8 cellular contexts compared by ENCODE assay signal in the genomic region with DNA sequence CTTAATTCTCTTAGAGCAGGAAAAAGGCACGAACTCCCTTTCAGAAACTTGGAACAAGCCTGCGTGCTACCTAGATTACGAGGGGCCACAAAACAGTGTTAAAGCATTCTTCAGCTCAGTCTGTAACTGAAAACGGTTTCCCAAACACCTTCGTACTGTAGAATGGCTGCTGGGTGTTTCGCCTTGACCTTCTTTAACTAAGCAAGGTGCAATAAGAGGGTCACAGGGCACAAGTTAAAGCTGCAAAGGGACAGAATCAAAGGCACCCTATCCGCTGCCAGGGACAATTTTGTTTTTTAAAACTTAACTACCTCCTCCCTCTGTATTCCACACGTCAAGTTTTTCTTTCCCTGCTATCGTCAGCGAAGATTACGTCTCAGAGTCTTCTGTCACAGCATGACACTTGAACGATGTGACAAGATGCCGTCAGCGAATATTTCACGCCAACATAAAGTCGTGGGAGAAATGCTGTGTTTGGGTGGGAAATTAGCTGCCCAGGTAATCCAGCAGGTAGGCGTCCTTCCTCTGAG. TPM values are rescaled to one million over a fixed set of nuclear protein-coding genes. Genes with fewer than 3 reads are reported as not detected.
A peak's percentile ranks its signal among the peaks of the same experiment; 100 is the strongest.
DNase-seq lines count a peak whose midpoint lies in the region; ATAC-seq and TF ChIP-seq lines count a peak whose summit lies in the region.

No MANE protein-coding gene starts in this region.

- TF ChIP-seq RAD21 in neural cell (conservative IDR thresholded peaks at IDR 0.05), result no peak

- peaks cover 0 to 43% (median 32%) of the 10 kb centered on the region in 9 donors for H3K4me1 ChIP-seq in heart right ventricle

- peak overlapping the region; percentile 94 for H3K4me2 ChIP-seq in neural cell (ENCODE audit: low read length)

- H3K9me3 ChIP-seq in heart right ventricle (no peaks in the 10 kb centered on the region), neural cell (ENCODE audit: low read length) (no peaks in the 10 kb centered on the region)

- no peaks in the 10 kb centered on the region for H3F3A ChIP-seq in neural cell (ENCODE audit: insufficient read depth, low read length, poor library complexity, severe bottlenecking)

- H3K4me3 ChIP-seq in heart right ventricle (peak overlapping the region; percentile 81 to 96 (median 90)), neural cell (ENCODE audit: low read length) (peak overlapping the region; percentile 88)

- WGBS in heart right ventricle, 2 donors, result 1% methylated on average over 17 of the region's 17 CpGs

- peak; percentile 65 for TF ChIP-seq EP300 in neural cell (conservative IDR thresholded peaks at IDR 0.05; ENCODE audit: poor library complexity, severe bottlenecking)

- no peak for TF ChIP-seq POLR2A in erythroblast (IDR thresholded peaks at IDR 0.05; ENCODE audit: low read length)

- no peaks in the 10 kb centered on the region for H3K9me2 ChIP-seq in neural cell (ENCODE audit: insufficient read depth, low read length)

- no peaks in the 10 kb centered on the region for H4K20me1 ChIP-seq in neural cell (ENCODE audit: insufficient read depth)

- H3K27me3 ChIP-seq in heart right ventricle (peaks cover 0 to 12% (median 1%) of the 10 kb centered on the region in 7 donors), neural cell (ENCODE audit: insufficient read depth, low read depth, low read length) (no peaks in the 10 kb centered on the region)

- H3K9ac ChIP-seq in neural cell (ENCODE audit: low read length), result peak overlapping the region; percentile 80

- H3K27ac ChIP-seq in heart right ventricle (peak overlapping the region; percentile 87 to 98 (median 96)), VCaP (peak overlapping the region; percentile 75), neural cell (ENCODE audit: low read length) (peak overlapping the region; percentile 74)

- intact Hi-C loops in heart right ventricle (cut with DNase I) (loop anchor here in 7 of 10 donors (2.0 to 10.0 kb wide), 5 partner anchors 51 to 120 kb away; a partner anchor contains a TSS), cardiac septum (cut with DNase I) (loop anchor here (1.0 to 2.0 kb wide), 2 partner anchors 54 to 120 kb away; a partner anchor contains a TSS)

- H3K36me3 ChIP-seq in heart right ventricle, result peaks cover 0 to 32% (median 7%) of the 10 kb centered on the region in 9 donors
- no peaks in the 10 kb centered on the region for H3K36me3 ChIP-seq in neural cell (ENCODE audit: insufficient read depth, low read length)

- peak in 3 of 8 donors; percentile 0 to 7 (median 3) for ATAC-seq in heart right ventricle
- ATAC-seq in HG03280 (IDR thresholded peaks at IDR 0.05; ENCODE audit: unreplicated experiment), result peak; percentile 2

- peak overlapping the region; percentile 89 for H2AFZ ChIP-seq in neural cell (ENCODE audit: low read depth, low read length)

- peaks cover 10% of the 10 kb centered on the region for H3K79me2 ChIP-seq in neural cell (replicated peaks; ENCODE audit: insufficient read depth, low read length)

- DNase-seq in heart right ventricle, result no peak
- DNase-seq in cardiac septum (ENCODE audit: low spot score), result no peak
- DNase-seq in erythroblast (lab: John Stamatoyannopoulos, UW), result peak; percentile 72 to 86
- DNase-seq in epidermal melanocyte (ENCODE audit: insufficient read length, low spot score), result no peak
- no peak for DNase-seq in NCI-H345 (lab: John Stamatoyannopoulos, UW)

- no peak for TF ChIP-seq CTCF in heart right ventricle (IDR thresholded peaks at IDR 0.05)
- TF ChIP-seq CTCF in VCaP (conservative IDR thresholded peaks at IDR 0.05), result no peak
- no peak for TF ChIP-seq CTCF in neural cell (IDR thresholded peaks at IDR 0.05; ENCODE audit: poor library complexity, severe bottlenecking)

TF ChIP-seq in neural cell, 6 proteins besides CTCF, POLR2A, EP300 and RAD21:
- TF ChIP-seq SMC3 (conservative IDR thresholded peaks at IDR 0.05; ENCODE audit: poor library complexity), result no peak
- TF ChIP-seq TAF1 (IDR thresholded peaks at IDR 0.05; ENCODE audit: low read depth), result no peak
- no peak for TF ChIP-seq POLR2AphosphoS5 (IDR thresholded peaks at IDR 0.05)
- TF ChIP-seq, protein P1, sequence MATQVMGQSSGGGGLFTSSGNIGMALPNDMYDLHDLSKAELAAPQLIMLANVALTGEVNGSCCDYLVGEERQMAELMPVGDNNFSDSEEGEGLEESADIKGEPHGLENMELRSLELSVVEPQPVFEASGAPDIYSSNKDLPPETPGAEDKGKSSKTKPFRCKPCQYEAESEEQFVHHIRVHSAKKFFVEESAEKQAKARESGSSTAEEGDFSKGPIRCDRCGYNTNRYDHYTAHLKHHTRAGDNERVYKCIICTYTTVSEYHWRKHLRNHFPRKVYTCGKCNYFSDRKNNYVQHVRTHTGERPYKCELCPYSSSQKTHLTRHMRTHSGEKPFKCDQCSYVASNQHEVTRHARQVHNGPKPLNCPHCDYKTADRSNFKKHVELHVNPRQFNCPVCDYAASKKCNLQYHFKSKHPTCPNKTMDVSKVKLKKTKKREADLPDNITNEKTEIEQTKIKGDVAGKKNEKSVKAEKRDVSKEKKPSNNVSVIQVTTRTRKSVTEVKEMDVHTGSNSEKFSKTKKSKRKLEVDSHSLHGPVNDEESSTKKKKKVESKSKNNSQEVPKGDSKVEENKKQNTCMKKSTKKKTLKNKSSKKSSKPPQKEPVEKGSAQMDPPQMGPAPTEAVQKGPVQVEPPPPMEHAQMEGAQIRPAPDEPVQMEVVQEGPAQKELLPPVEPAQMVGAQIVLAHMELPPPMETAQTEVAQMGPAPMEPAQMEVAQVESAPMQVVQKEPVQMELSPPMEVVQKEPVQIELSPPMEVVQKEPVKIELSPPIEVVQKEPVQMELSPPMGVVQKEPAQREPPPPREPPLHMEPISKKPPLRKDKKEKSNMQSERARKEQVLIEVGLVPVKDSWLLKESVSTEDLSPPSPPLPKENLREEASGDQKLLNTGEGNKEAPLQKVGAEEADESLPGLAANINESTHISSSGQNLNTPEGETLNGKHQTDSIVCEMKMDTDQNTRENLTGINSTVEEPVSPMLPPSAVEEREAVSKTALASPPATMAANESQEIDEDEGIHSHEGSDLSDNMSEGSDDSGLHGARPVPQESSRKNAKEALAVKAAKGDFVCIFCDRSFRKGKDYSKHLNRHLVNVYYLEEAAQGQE (IDR thresholded peaks at IDR 0.05; ENCODE audit: borderline replicate concordance), result no peak
- no peak for TF ChIP-seq EZH2 (IDR thresholded peaks at IDR 0.05; ENCODE audit: borderline replicate concordance, insufficient read depth, low read length, poor library complexity, severe bottlenecking)
- no peak for TF ChIP-seq MXI1 (conservative IDR thresholded peaks at IDR 0.05; ENCODE audit: poor library complexity, severe bottlenecking)

RNA-seq across cellular contexts. Expression of a gene that starts 0.6 kb away (rescaled TPM):
- total RNA-seq in heart right ventricle, result 10 to 100 TPM; 15.2 to 26.7 (median 19.6) TPM
- 1 to 10 TPM; 5.8 to 9.8 TPM for polyA plus RNA-seq in heart right ventricle
- total RNA-seq in cardiac septum, result 14.8 TPM
- polyA plus RNA-seq in neural cell, result 10.3 and 11.1 TPM in 2 replicates
- polyA minus RNA-seq in neural cell, result 22.2 and 27.3 TPM in 2 replicates

RNA-seq across cellular contexts. Expression of a gene that starts 29.8 kb away (rescaled TPM):
- 1 to 10 TPM in 1 of 10 donors, under 1 TPM in 4, not detected in 5; 0.31 to 1.4 (median 0.53) TPM for total RNA-seq in heart right ventricle
- polyA plus RNA-seq in heart right ventricle, result under 1 TPM in 1 of 2 donors, not detected in 1; 0.03 TPM
- 0.19 TPM for total RNA-seq in cardiac septum
- polyA plus RNA-seq in neural cell, result 3.3 and 3.7 TPM in 2 replicates
- polyA minus RNA-seq in neural cell, result 20.2 and 34.6 TPM in 2 replicates

RNA-seq across cellular contexts. Expression of a gene that starts 54.1 kb away (rescaled TPM):
- total RNA-seq in heart right ventricle, result 1 to 10 TPM in 2 of 10 donors, under 1 TPM in 8; 0.13 to 2.1 (median 0.54) TPM
- 1 to 10 TPM in 1 of 2 donors, under 1 TPM in 1; 0.38 to 2.0 TPM for polyA plus RNA-seq in heart right ventricle
- total RNA-seq in cardiac septum, result 0.97 TPM
- 0.56 and 2.7 TPM in 2 replicates for polyA plus RNA-seq in neural cell
- 1.2 and 1.7 TPM in 2 replicates for polyA minus RNA-seq in neural cell

RNA-seq across cellular contexts. Expression of a gene that starts 54.2 kb away (rescaled TPM):
- total RNA-seq in heart right ventricle (1 to 10 TPM; 3.1 to 4.8 (median 3.5) TPM), cardiac septum (2.9 TPM)
- polyA plus RNA-seq in heart right ventricle (1 to 10 TPM; 1.0 to 1.3 TPM), neural cell (13.8 and 15.0 TPM in 2 replicates)
- polyA minus RNA-seq in neural cell, result 27.9 and 28.7 TPM in 2 replicates

Comparison
In these comparisons a context has a peak if more than half of its experiments do, and no peak if none do; other contexts are left out.
1. DNase-seq: peak in erythroblast (2 of 2); none in heart right ventricle (0 of 2), cardiac septum (single experiment), epidermal melanocyte (single experiment) and NCI-H345 (single experiment).
2. Peak in every context shown above with its lines, with median percentiles within 50 percentile points of each other: H3K27ac ChIP-seq.